Comparison of ENCODE assay signal across 8 cellular contexts in the genomic region with DNA sequence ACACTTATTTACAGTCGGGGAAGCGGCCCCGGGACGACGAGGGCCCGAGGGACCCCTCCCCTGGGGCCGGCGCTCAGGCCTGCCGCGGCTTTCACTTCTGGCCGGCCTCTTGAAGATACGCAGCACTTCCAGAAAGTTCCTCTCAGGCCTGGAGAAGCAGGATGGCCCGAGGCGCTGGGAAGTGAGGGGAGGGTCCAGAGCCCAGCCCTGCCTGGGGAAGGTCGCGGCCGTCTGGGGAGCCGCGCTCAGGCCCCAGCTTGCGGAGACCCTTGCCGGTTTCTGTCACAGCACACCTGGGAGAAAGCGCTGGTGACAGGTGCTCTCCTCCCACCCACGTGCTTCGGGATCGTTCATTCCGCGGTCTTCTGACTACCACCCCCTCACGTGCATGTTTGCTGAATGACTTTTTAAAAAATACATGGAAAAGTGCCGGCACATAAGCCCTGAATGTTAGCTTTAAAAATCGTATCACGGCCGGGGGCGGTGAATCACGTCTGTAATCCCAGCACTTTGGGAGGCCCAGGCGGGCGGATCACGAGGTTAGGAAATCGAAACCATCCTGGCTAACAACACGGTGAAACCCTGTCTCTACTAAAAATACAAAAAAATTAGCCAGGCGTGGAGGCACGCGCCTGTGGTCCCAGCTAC. TPM values are rescaled to one million over a fixed set of nuclear protein-coding genes. Genes with fewer than 3 reads are reported as not detected.
DNase-seq lines count a peak whose midpoint lies in the region; ATAC-seq and TF ChIP-seq lines count a peak whose summit lies in the region.

No MANE protein-coding gene starts in this region.

- DNase-seq in NCI-H146 (lab: John Stamatoyannopoulos, UW), result peak; percentile 56
- DNase-seq in NCI-H146 treated with DMSO at 0.1 percent for 48 hours (lab: John Stamatoyannopoulos, UW; ENCODE audit: unreplicated experiment), result no peak
- no peak for DNase-seq in T-helper 17 cell
- DNase-seq in epithelial cell of prostate (ENCODE audit: low read depth, low spot score), result no peak
- DNase-seq in natural killer cell, result no peak
- DNase-seq in inferior parietal cortex (ENCODE audit: extremely low spot score), result no peak
- DNase-seq in 8988T, result no peak

- no peaks in the 10 kb centered on the region for H3K27me3 Mint-ChIP-seq in T-helper 17 cell
- H3K27me3 Mint-ChIP-seq in natural killer cell (ENCODE audit: low read depth in 2 of 2), result no peaks in the 10 kb centered on the region

- H3K9me3 ChIP-seq in T-helper 17 cell (ENCODE audit: control insufficient read depth, low read length, poor library complexity, severe bottlenecking), result no peaks in the 10 kb centered on the region

- no peaks in the 10 kb centered on the region for H3K36me3 Mint-ChIP-seq in T-helper 17 cell (ENCODE audit: low read depth)
- no peaks in the 10 kb centered on the region for H3K36me3 Mint-ChIP-seq in natural killer cell

- TF ChIP-seq CTCF in natural killer cell (IDR thresholded peaks at IDR 0.05), result no peak

- H3K4me1 Mint-ChIP-seq in T-helper 17 cell (peaks cover 13% of the 10 kb centered on the region), natural killer cell (peaks cover 24 to 29% of the 10 kb centered on the region in 2 donors)

- ATAC-seq in T-helper 17 cell (no peak), natural killer cell (no peak), HG02610 (IDR thresholded peaks at IDR 0.05; ENCODE audit: unreplicated experiment) (no peak)

- H3K4me3 Mint-ChIP-seq in T-helper 17 cell (peak overlapping the region; percentile 93), natural killer cell (peak overlapping the region; percentile 92)

- H3K9me3 Mint-ChIP-seq in natural killer cell, result no peaks in the 10 kb centered on the region

- H3K27ac Mint-ChIP-seq in T-helper 17 cell, result peak overlapping the region; percentile 97
- H3K27ac Mint-ChIP-seq in natural killer cell, result peak overlapping the region; percentile 93 to 96

- intact Hi-C loops in natural killer cell (cut with micrococcal nuclease), result loop anchor here (2.0 kb wide), 1 partner anchor 70 kb away; no protein-coding TSS in a partner anchor

- peak overlapping the region; percentile 97 for H3K27ac ChIP-seq in epithelial cell of prostate

RNA-seq across cellular contexts. Expression of a gene that starts 0.7 kb away (rescaled TPM):
- total RNA-seq in T-helper 17 cell (10 to 100 TPM; 66.0 to 91.0 TPM), natural killer cell (10 to 100 TPM; 59.4 to 76.4 (median 71.2) TPM)
